ENCODE assay signal across 8 cellular contexts in the genomic region with DNA sequence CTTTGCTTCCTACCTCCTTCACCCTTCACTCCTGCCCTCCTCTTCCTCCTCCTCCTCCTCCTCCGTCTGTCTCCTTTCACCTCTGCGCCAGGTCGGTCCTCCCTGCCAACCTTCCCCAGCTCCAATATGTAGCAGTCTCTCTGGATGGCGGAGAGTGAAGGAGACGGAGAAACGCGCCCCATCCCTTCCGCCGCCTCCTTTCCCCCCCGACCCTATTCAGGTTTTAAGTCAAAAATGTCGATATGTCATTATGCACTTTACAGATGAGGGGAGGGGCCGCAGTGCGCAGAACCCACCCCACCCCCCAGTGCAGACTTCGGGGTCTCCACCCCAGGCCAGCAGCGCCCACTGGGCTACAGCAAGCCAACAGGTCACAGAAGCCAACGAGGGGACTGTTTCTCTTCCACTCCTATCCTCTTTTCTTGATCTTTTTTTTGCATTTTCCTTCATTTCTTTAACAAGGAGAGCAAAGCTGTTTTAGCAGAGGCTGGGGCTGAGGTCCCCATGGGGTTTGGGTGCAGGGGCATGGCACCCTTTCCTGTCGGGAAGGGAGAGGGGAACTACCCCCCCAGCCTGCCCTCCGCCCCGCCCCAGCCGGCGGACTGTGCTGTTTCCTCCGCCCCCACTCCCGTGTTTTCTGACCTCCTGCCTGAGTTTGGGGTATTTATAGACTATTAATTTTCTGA. TPM values are rescaled to one million over a fixed set of nuclear protein-coding genes. Genes with fewer than 3 reads are reported as not detected.
A peak's percentile ranks its signal among the peaks of the same experiment; 100 is the strongest.
DNase-seq lines count a peak whose midpoint lies in the region; ATAC-seq and TF ChIP-seq lines count a peak whose summit lies in the region.
"Had no signal": no experiment of that assay in that cellular context is flagged by ENCODE, and none has a peak within 500 bp of the region (broad histone marks: within the 10 kb centered on the region; RNA-seq: fewer than 3 reads in every experiment).

No MANE protein-coding gene starts in this region.

- no peak overlapping the region for H4K5ac ChIP-seq in H9 (ENCODE audit: insufficient read length, low read depth, low read length)

- H3K18ac ChIP-seq in H9 (ENCODE audit: insufficient read length, low read depth, low read length): no peak overlapping the region

- H3K4me3 ChIP-seq in liver (ENCODE audit: low read depth in 1 of 3, low read length in 3 of 3) (no peak overlapping the region), subcutaneous abdominal adipose tissue (ENCODE audit: low read depth in 1 of 5, low read length in 5 of 5) (no peak overlapping the region)

- DNase-seq in H9: no peak
- DNase-seq in activated T-helper 1 cell treated with anti-CD3 and anti-CD28 coated beads, Interleukin-12 subunit alpha, Interleukin-12 subunit beta, Interleukin-2, Interleukin-4 antibody, amounts not matched to agents 30 ng/mL and 10 ng/mL and 1 ng/mL, durations not matched to agents 14 hours and 24 hours and 36 hours (ENCODE audit: low spot score): no peak
- no peak for DNase-seq in NCI-H345 (lab: John Stamatoyannopoulos, UW)
- DNase-seq: NCI-H2171 had no signal

- H3K4me3 Mint-ChIP-seq in H9: peak overlapping the region in 1 of 2 experiments; percentile 56; a peak in 3 of 5 replicates
- H3K4me3 Mint-ChIP-seq in activated T-helper 1 cell treated with anti-CD3 and anti-CD28 coated beads, Interleukin-12 subunit alpha, Interleukin-12 subunit beta, Interleukin-2, Interleukin-4 antibody, amounts not matched to agents 30 ng/mL and 10 ng/mL and 1 ng/mL, durations not matched to agents 14 hours and 24 hours and 36 hours: peak overlapping the region; percentile 65

- H3K27ac ChIP-seq in H9 (ENCODE audit: insufficient read length, low read depth, low read length) (no peak overlapping the region), liver (ENCODE audit: low read depth in 1 of 2, low read length in 2 of 2) (peak overlapping the region; percentile 28 to 50), subcutaneous abdominal adipose tissue (ENCODE audit: low read depth, low read length) (peak overlapping the region; percentile 90)

- H3K4me1 ChIP-seq in H9 (ENCODE audit: insufficient read depth, low read length): no peaks in the 10 kb centered on the region
- peaks cover 31 to 85% (median 62%) of the 10 kb centered on the region in 4 donors for H3K4me1 ChIP-seq in liver (ENCODE audit: control insufficient read depth in 4 of 4, insufficient read depth in 4 of 4, low read length in 3 of 4)
- H3K4me1 ChIP-seq in subcutaneous abdominal adipose tissue (ENCODE audit: control insufficient read depth in 5 of 5, insufficient read depth in 5 of 5, low read length in 5 of 5): peaks cover 10 to 89% (median 79%) of the 10 kb centered on the region in 5 donors

- no peaks in the 10 kb centered on the region; a peak in 2 of 5 replicates for H3K9me3 Mint-ChIP-seq in H9
- H3K9me3 Mint-ChIP-seq in activated T-helper 1 cell treated with anti-CD3 and anti-CD28 coated beads, Interleukin-12 subunit alpha, Interleukin-12 subunit beta, Interleukin-2, Interleukin-4 antibody, amounts not matched to agents 30 ng/mL and 10 ng/mL and 1 ng/mL, durations not matched to agents 14 hours and 24 hours and 36 hours: no peaks in the 10 kb centered on the region

- H3K23ac ChIP-seq in H9 (ENCODE audit: insufficient read length, low read depth, low read length): no peak overlapping the region

- no peak overlapping the region for H3K14ac ChIP-seq in H9 (ENCODE audit: insufficient read depth, low read length)

- H3K4me1 Mint-ChIP-seq in H9: peaks cover 36 to 48% of the 10 kb centered on the region in 2 experiments
- peaks cover 39% of the 10 kb centered on the region for H3K4me1 Mint-ChIP-seq in activated T-helper 1 cell treated with anti-CD3 and anti-CD28 coated beads, Interleukin-12 subunit alpha, Interleukin-12 subunit beta, Interleukin-2, Interleukin-4 antibody, amounts not matched to agents 30 ng/mL and 10 ng/mL and 1 ng/mL, durations not matched to agents 14 hours and 24 hours and 36 hours (ENCODE audit: low read depth)

- H3K4ac ChIP-seq in H9 (ENCODE audit: low read depth, low read length): no peak overlapping the region

- no peak overlapping the region for H2BK120ac ChIP-seq in H9 (ENCODE audit: low read depth, low read length, poor library complexity, severe bottlenecking)

- TF ChIP-seq RAD21 in liver (IDR thresholded peaks at IDR 0.05): no peak

- H3K27ac Mint-ChIP-seq in H9: peak overlapping the region in 2 of 3 experiments; percentile 23 to 93; a peak in 4 of 7 replicates
- H3K27ac Mint-ChIP-seq in activated T-helper 1 cell treated with anti-CD3 and anti-CD28 coated beads, Interleukin-12 subunit alpha, Interleukin-12 subunit beta, Interleukin-2, Interleukin-4 antibody, amounts not matched to agents 30 ng/mL and 10 ng/mL and 1 ng/mL, durations not matched to agents 14 hours and 24 hours and 36 hours: peak overlapping the region; percentile 49

- no peak overlapping the region for H2BK15ac ChIP-seq in H9 (ENCODE audit: low read depth, low read length)

- no peak overlapping the region for H2AK5ac ChIP-seq in H9 (ENCODE audit: insufficient read length, low read length)

- no peak overlapping the region for H4K8ac ChIP-seq in H9 (replicated peaks; ENCODE audit: insufficient read length, low read depth, low read length)

- no peak overlapping the region for H3T11ph ChIP-seq in H9 (ENCODE audit: low read length)

- H3K9me3 ChIP-seq in H9 (ENCODE audit: control insufficient read depth, low read depth, low read length) (no peaks in the 10 kb centered on the region), liver (ENCODE audit: control insufficient read depth in 4 of 4, low read length in 3 of 4) (no peaks in the 10 kb centered on the region), subcutaneous abdominal adipose tissue (ENCODE audit: control insufficient read depth in 5 of 5, low read length in 5 of 5) (peaks cover 0 to 2% (median 0%) of the 10 kb centered on the region in 5 donors)

- no peaks in the 10 kb centered on the region; the same call in 1 of the 2 replicates for H3K27me3 Mint-ChIP-seq in H9 (ENCODE audit: low read depth)
- no peaks in the 10 kb centered on the region for H3K27me3 Mint-ChIP-seq in activated T-helper 1 cell treated with anti-CD3 and anti-CD28 coated beads, Interleukin-12 subunit alpha, Interleukin-12 subunit beta, Interleukin-2, Interleukin-4 antibody, amounts not matched to agents 30 ng/mL and 10 ng/mL and 1 ng/mL, durations not matched to agents 14 hours and 24 hours and 36 hours (ENCODE audit: insufficient read depth)

- no peak overlapping the region for H3K56ac ChIP-seq in H9 (ENCODE audit: insufficient read length, low read depth, low read length)

- no peak overlapping the region for H2BK20ac ChIP-seq in H9 (ENCODE audit: low read depth, low read length, poor library complexity, severe bottlenecking)

- H3K36me3 Mint-ChIP-seq in H9 (ENCODE audit: insufficient read depth in 1 of 3, low read depth in 3 of 3): peaks cover 20 to 52% (median 47%) of the 10 kb centered on the region in 3 experiments
- peaks cover 29% of the 10 kb centered on the region for H3K36me3 Mint-ChIP-seq in activated T-helper 1 cell treated with anti-CD3 and anti-CD28 coated beads, Interleukin-12 subunit alpha, Interleukin-12 subunit beta, Interleukin-2, Interleukin-4 antibody, amounts not matched to agents 30 ng/mL and 10 ng/mL and 1 ng/mL, durations not matched to agents 14 hours and 24 hours and 36 hours (ENCODE audit: low read depth)

- H2BK12ac ChIP-seq in H9 (ENCODE audit: insufficient read length, low read depth, low read length): no peak overlapping the region

- H3K23me2 ChIP-seq in H9 (ENCODE audit: insufficient read length, low read depth, low read length, poor library complexity, severe bottlenecking): peaks cover 18% of the 10 kb centered on the region

- H2BK5ac ChIP-seq in H9 (ENCODE audit: insufficient read length, low read length): no peak overlapping the region

- WGBS in H9 (ENCODE audit: extremely low coverage, insufficient read length, low lambda C conversion rate): no CpG with 5 or more reads among the region's 23 CpGs
- WGBS in liver: 71% methylated on average over 23 of the region's 23 CpGs

- no peak overlapping the region for H4K91ac ChIP-seq in H9 (ENCODE audit: insufficient read length, low read depth, low read length)

- ATAC-seq in GM18498 (IDR thresholded peaks at IDR 0.05; ENCODE audit: unreplicated experiment) (no peak), GM19455 (IDR thresholded peaks at IDR 0.05; ENCODE audit: unreplicated experiment) (no peak)

- no peaks in the 10 kb centered on the region for H4K20me1 ChIP-seq in H9 (ENCODE audit: control insufficient read depth, insufficient read depth, insufficient read length)

- no peak for TF ChIP-seq CTCF in H9 (conservative IDR thresholded peaks at IDR 0.05)
- no peak for TF ChIP-seq CTCF in liver (IDR thresholded peaks at IDR 0.05; ENCODE audit: low read depth, low read length, missing input control)

- H3K9ac ChIP-seq in H9 (ENCODE audit: extremely low read depth, insufficient read length, low read length) (no peak overlapping the region), liver (ENCODE audit: low read depth in 1 of 2, low read length in 2 of 2) (no peak overlapping the region), subcutaneous abdominal adipose tissue (ENCODE audit: low read length in 5 of 5) (no peak overlapping the region)

- intact Hi-C loops in activated T-helper 1 cell treated with anti-CD3 and anti-CD28 coated beads, Interleukin-12 subunit alpha, Interleukin-12 subunit beta, Interleukin-2, Interleukin-4 antibody, amounts not matched to agents 30 ng/mL and 10 ng/mL and 1 ng/mL, durations not matched to agents 14 hours and 24 hours and 36 hours (cut with micrococcal nuclease): no loop called here

- H2AFZ ChIP-seq in H9 (ENCODE audit: low read length): no peak overlapping the region

- no peak overlapping the region for H3K4me2 ChIP-seq in H9 (ENCODE audit: insufficient read depth, insufficient read length, low read length)

- H3K79me2 ChIP-seq in H9 (ENCODE audit: insufficient read depth, low read length): no peaks in the 10 kb centered on the region

- no peaks in the 10 kb centered on the region for H3K79me1 ChIP-seq in H9 (ENCODE audit: insufficient read depth, low read depth, low read length, poor library complexity, severe bottlenecking)

- H3K36me3 ChIP-seq in liver (ENCODE audit: control insufficient read depth in 4 of 4, insufficient read depth in 3 of 4, low read depth in 1 of 4, low read length in 3 of 4): peaks cover 19 to 30% (median 21%) of the 10 kb centered on the region in 4 donors
- peaks cover 0 to 45% (median 34%) of the 10 kb centered on the region in 5 donors for H3K36me3 ChIP-seq in subcutaneous abdominal adipose tissue (ENCODE audit: control insufficient read depth in 5 of 5, insufficient read depth in 5 of 5, low read length in 5 of 5)

- no peaks in the 10 kb centered on the region for H3K27me3 ChIP-seq in H9 (ENCODE audit: insufficient read depth, low read length)
- H3K27me3 ChIP-seq in liver (ENCODE audit: control insufficient read depth in 4 of 4, insufficient read depth in 4 of 4, low read length in 3 of 4): no peaks in the 10 kb centered on the region
- peaks cover 0 to 6% (median 0%) of the 10 kb centered on the region in 5 donors for H3K27me3 ChIP-seq in subcutaneous abdominal adipose tissue (ENCODE audit: control insufficient read depth in 5 of 5, insufficient read depth in 4 of 5, low read length in 5 of 5)

RNA-seq across cellular contexts. Expression of a gene that starts 9.2 kb away (rescaled TPM):
- total RNA-seq in H9 (2021) (286 and 300 TPM in 2 replicates), liver (10 to 100 TPM in 1 of 2 donors, 1 to 10 TPM in 1; 9.1 to 22.9 TPM)
- total RNA-seq in activated T-helper 1 cell treated with anti-CD3 and anti-CD28 coated beads, Interleukin-12 subunit alpha, Interleukin-12 subunit beta, Interleukin-2, Interleukin-4 antibody, amounts not matched to agents 30 ng/mL and 10 ng/mL and 1 ng/mL, durations not matched to agents 14 hours and 24 hours and 36 hours: 87.6 and 91.6 TPM in 2 replicates
- 10 to 100 TPM in 1 of 2 donors, 1 to 10 TPM in 1; 2.9 to 14.6 TPM for polyA plus RNA-seq in liver

RNA-seq across cellular contexts. Expression of a gene that starts 11.5 kb away (rescaled TPM):
- total RNA-seq in H9 (2021): 249 and 263 TPM in 2 replicates
- 245 and 256 TPM in 2 replicates for total RNA-seq in activated T-helper 1 cell treated with anti-CD3 and anti-CD28 coated beads, Interleukin-12 subunit alpha, Interleukin-12 subunit beta, Interleukin-2, Interleukin-4 antibody, amounts not matched to agents 30 ng/mL and 10 ng/mL and 1 ng/mL, durations not matched to agents 14 hours and 24 hours and 36 hours
- 100 to 1,000 TPM in 1 of 2 donors, 10 to 100 TPM in 1; 80.5 to 135 TPM for total RNA-seq in liver
- 100 to 1,000 TPM in 1 of 2 donors, 10 to 100 TPM in 1; 41.1 to 113 TPM for polyA plus RNA-seq in liver

RNA-seq across cellular contexts. Expression of a gene that starts 16.1 kb away (rescaled TPM):
- total RNA-seq in H9 (2021) (179 and 191 TPM in 2 replicates), liver (10 to 100 TPM; 20.2 to 44.5 TPM)
- 234 and 239 TPM in 2 replicates for total RNA-seq in activated T-helper 1 cell treated with anti-CD3 and anti-CD28 coated beads, Interleukin-12 subunit alpha, Interleukin-12 subunit beta, Interleukin-2, Interleukin-4 antibody, amounts not matched to agents 30 ng/mL and 10 ng/mL and 1 ng/mL, durations not matched to agents 14 hours and 24 hours and 36 hours
- 100 to 1,000 TPM; 246 to 315 TPM for polyA plus RNA-seq in liver

RNA-seq across cellular contexts. Expression of a gene that starts 17.7 kb away (rescaled TPM):
- total RNA-seq in H9 (2021) (56.4 and 63.0 TPM in 2 replicates), liver (10 to 100 TPM; 14.6 to 15.7 TPM)
- total RNA-seq in activated T-helper 1 cell treated with anti-CD3 and anti-CD28 coated beads, Interleukin-12 subunit alpha, Interleukin-12 subunit beta, Interleukin-2, Interleukin-4 antibody, amounts not matched to agents 30 ng/mL and 10 ng/mL and 1 ng/mL, durations not matched to agents 14 hours and 24 hours and 36 hours: 119 and 128 TPM in 2 replicates
- 10 to 100 TPM; 51.9 to 79.8 TPM for polyA plus RNA-seq in liver

RNA-seq across cellular contexts. Expression of a gene that starts 19.8 kb away (rescaled TPM):
- total RNA-seq in H9 (2021) (25.6 and 28.4 TPM in 2 replicates), liver (under 1 TPM; 0.05 to 0.25 TPM)
- 1.5 and 1.8 TPM in 2 replicates for total RNA-seq in activated T-helper 1 cell treated with anti-CD3 and anti-CD28 coated beads, Interleukin-12 subunit alpha, Interleukin-12 subunit beta, Interleukin-2, Interleukin-4 antibody, amounts not matched to agents 30 ng/mL and 10 ng/mL and 1 ng/mL, durations not matched to agents 14 hours and 24 hours and 36 hours
- polyA plus RNA-seq in liver: under 1 TPM in 1 of 2 donors, not detected in 1; 0.06 TPM
